ENCODE assay signal across 17 cellular contexts in the genomic region with DNA sequence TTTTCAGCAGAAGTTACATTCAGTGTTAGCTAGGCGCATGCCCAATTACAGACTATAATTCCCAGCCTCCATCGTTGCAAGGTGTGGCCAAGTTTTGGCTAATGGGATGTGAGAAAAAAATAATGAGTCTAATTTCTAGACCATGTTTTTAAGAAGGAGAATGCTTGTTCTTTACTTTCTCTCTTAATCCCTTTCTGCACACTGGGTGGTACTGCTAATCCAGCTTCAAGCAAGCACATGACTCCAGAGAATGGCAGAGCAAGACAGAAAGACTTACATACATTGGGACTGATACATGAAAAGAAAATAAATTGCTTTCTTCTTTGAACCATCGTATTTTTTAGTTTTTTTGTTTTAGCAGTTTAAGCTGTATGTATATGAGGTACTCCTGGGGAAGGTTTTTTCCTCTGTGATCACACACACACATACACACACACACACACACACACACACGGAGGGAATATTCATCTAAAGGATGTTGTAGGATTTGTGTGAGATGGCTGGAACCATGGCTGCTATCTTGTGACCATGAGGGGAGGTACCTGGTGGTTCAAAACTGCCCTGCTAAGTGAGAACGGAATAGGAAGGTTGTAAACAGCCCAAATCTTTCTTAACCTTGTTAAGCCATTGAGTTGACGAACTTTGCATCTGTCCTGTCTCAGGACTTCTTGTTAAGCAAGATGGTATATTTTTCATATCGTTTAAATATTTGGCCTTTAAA. TPM values are rescaled to one million over a fixed set of nuclear protein-coding genes. Genes with fewer than 3 reads are reported as not detected.
DNase-seq lines count a peak whose midpoint lies in the region; ATAC-seq, FAIRE-seq and TF ChIP-seq lines count a peak whose summit lies in the region.
"Had no signal": no experiment of that assay in that cellular context is flagged by ENCODE, and none has a peak within 500 bp of the region (broad histone marks: within the 10 kb centered on the region; RNA-seq: fewer than 3 reads in every experiment).

No MANE protein-coding gene starts in this region.

- H3K4me2 ChIP-seq in PC-9 (peak overlapping the region; percentile 54), K562 (ENCODE audit: insufficient read depth, low read length) (no peak overlapping the region), neural progenitor cell (no peak overlapping the region)

- no peaks in the 10 kb centered on the region for H3K9me1 ChIP-seq in K562 (ENCODE audit: control insufficient read depth, insufficient read depth, low read length)

- CTCF ChIA-PET in A673 (lab: Charles Lee), result no interaction called here
- CTCF ChIA-PET in PC-9 (lab: Charles Lee), result interaction anchor here (1.0 kb wide), 1 partner anchor 146 kb away, joined by 3 read pairs; no protein-coding TSS in a partner anchor
- CTCF ChIA-PET in K562 (lab: Yijun Ruan, JAX; ENCODE audit: low intra/inter-chr PET ratio), result no interaction called here
- CTCF ChIA-PET in Caco-2 (lab: Charles Lee), result interaction anchor here (1.0 kb wide), 1 partner anchor 146 kb away, joined by 3 read pairs; no protein-coding TSS in a partner anchor

- intact Hi-C loops in A673 (cut with micrococcal nuclease; ENCODE audit: unreplicated experiment) (no loop called here), PC-9 (cut with micrococcal nuclease; ENCODE audit: unreplicated experiment) (no loop called here), K562 (cut with micrococcal nuclease) (no loop called here), Caco-2 (cut with micrococcal nuclease; ENCODE audit: unreplicated experiment) (loop anchor here (2.0 kb wide), 1 partner anchor 63 kb away; no protein-coding TSS in a partner anchor)

- no peak overlapping the region for H2AFZ ChIP-seq in PC-9
- H2AFZ ChIP-seq in K562 (ENCODE audit: low read depth, low read length), result no peak overlapping the region
- no peak overlapping the region for H2AFZ ChIP-seq in neural progenitor cell (replicated peaks)

- H3K27me3 Mint-ChIP-seq in neural progenitor cell (ENCODE audit: insufficient read depth, low read depth) (peaks cover 9% of the 10 kb centered on the region), Caco-2 (ENCODE audit: insufficient read depth, unreplicated experiment) (no peaks in the 10 kb centered on the region)

- H3K4me3 Mint-ChIP-seq in neural progenitor cell (no peak overlapping the region), Caco-2 (ENCODE audit: unreplicated experiment) (no peak overlapping the region)
- H3K4me3 Mint-ChIP-seq: CD4-positive, CD25-positive, alpha-beta regulatory T cell had no signal

- DNase-seq in A673 (ENCODE audit: low spot score) (peak; percentile 27), PC-9 (no peak), K562 (ENCODE audit: extremely low read depth in 1 of 4, low spot score in 3 of 4) (no peak), neural progenitor cell (ENCODE audit: low spot score) (peak; percentile 45), Caco-2 (no peak), D721Med (ENCODE audit: insufficient read length, low spot score) (no peak)
- DNase-seq in activated CD8-positive, alpha-beta memory T cell treated with anti-CD3 and anti-CD28 coated beads, Interleukin-2, amount 50 U/mL, for 4 hours, result no peak
- DNase-seq: AML-193; CD4-positive, CD25-positive, alpha-beta regulatory T cell; DND-41; GDM1; KBM-7 had no signal

- BruUV-seq in A673 (replicated peaks; lab: Mats Ljungman, UMichigan) (no TSS peak), PC-9 (replicated peaks; lab: Mats Ljungman, UMichigan) (no TSS peak), K562 (replicated peaks; lab: Mats Ljungman, UMichigan) (no TSS peak), Caco-2 (replicated peaks; lab: Mats Ljungman, UMichigan) (no TSS peak)

- H3K4me1 Mint-ChIP-seq in neural progenitor cell (peaks cover 43% of the 10 kb centered on the region), Caco-2 (ENCODE audit: low read depth, unreplicated experiment) (peaks cover 7% of the 10 kb centered on the region)

- H3K27me3 ChIP-seq in A673 (replicated peaks; ENCODE audit: insufficient read depth, low read depth, low read length, poor library complexity), result no peaks in the 10 kb centered on the region
- no peaks in the 10 kb centered on the region for H3K27me3 ChIP-seq in PC-9 (ENCODE audit: insufficient read depth, low read depth)
- H3K27me3 ChIP-seq in K562 (ENCODE audit: control insufficient read depth in 2 of 2, insufficient read depth in 2 of 2, low read length in 2 of 2), result peaks cover 14 to 44% of the 10 kb centered on the region in 2 experiments; a peak in 4 of 5 replicates
- no peaks in the 10 kb centered on the region for H3K27me3 ChIP-seq in neural progenitor cell
- H3K27me3 ChIP-seq in Caco-2 (replicated peaks; ENCODE audit: control insufficient read depth, insufficient read depth, low read length), result no peaks in the 10 kb centered on the region
- H3K27me3 ChIP-seq: BLaER1 had no signal

- no peaks in the 10 kb centered on the region for H4K20me1 ChIP-seq in PC-9 (ENCODE audit: insufficient read depth)
- no peaks in the 10 kb centered on the region for H4K20me1 ChIP-seq in K562 (replicated peaks; ENCODE audit: control insufficient read depth, insufficient read depth, low read length)
- H4K20me1 ChIP-seq in neural progenitor cell (ENCODE audit: low read depth), result no peaks in the 10 kb centered on the region
- H4K20me1 ChIP-seq: BLaER1 had no signal

- no peak for TF ChIP-seq EP300 in K562 (IDR thresholded peaks at IDR 0.05; ENCODE audit: low read length)

- H3K36me3 ChIP-seq in A673 (ENCODE audit: insufficient read depth, low read length, poor library complexity, severe bottlenecking), result no peaks in the 10 kb centered on the region
- H3K36me3 ChIP-seq in PC-9 (ENCODE audit: low read depth), result no peaks in the 10 kb centered on the region
- H3K36me3 ChIP-seq in K562 (ENCODE audit: control insufficient read depth, insufficient read depth, low read length), result no peaks in the 10 kb centered on the region
- H3K36me3 ChIP-seq in neural progenitor cell, result no peaks in the 10 kb centered on the region
- no peaks in the 10 kb centered on the region for H3K36me3 ChIP-seq in Caco-2 (ENCODE audit: control insufficient read depth, insufficient read depth, low read length)
- H3K36me3 ChIP-seq: BLaER1 had no signal

- no peak for TF ChIP-seq RAD21 in K562 (CRISPR knock-in tag; conservative IDR thresholded peaks at IDR 0.05 in 1 of 2, IDR thresholded peaks at IDR 0.05 in 1 of 2)

- POLR2A ChIA-PET in A673 (lab: Charles Lee; ENCODE audit: low non-redundant PET) (no interaction called here), PC-9 (lab: Charles Lee; ENCODE audit: unreplicated experiment) (no interaction called here), K562 (lab: Yijun Ruan, JAX) (no interaction called here), Caco-2 (lab: Charles Lee) (no interaction called here)

- no peak for ATAC-seq in K562

- H3K9me3 ChIP-seq in A673 (ENCODE audit: low read depth, low read length, poor library complexity, severe bottlenecking) (no peaks in the 10 kb centered on the region), PC-9 (ENCODE audit: insufficient read depth, low read depth) (no peaks in the 10 kb centered on the region), K562 (replicated peaks; ENCODE audit: control insufficient read depth, insufficient read depth, low read depth, low read length) (no peaks in the 10 kb centered on the region), neural progenitor cell (ENCODE audit: low read depth) (no peaks in the 10 kb centered on the region), Caco-2 (no peaks in the 10 kb centered on the region)
- H3K9me3 ChIP-seq: BLaER1 had no signal

- FAIRE-seq in K562 (lab: Jason Lieb, UNC) (no peak), D721Med (lab: Jason Lieb, UNC) (no peak)
- FAIRE-seq: GM12892, GM19239, H54 had no signal

- in situ Hi-C loops in K562 (cut with MboI), result loop anchor here (5.0 to 10.0 kb wide), 2 partner anchors 145 to 443 kb away; no protein-coding TSS in a partner anchor

- H3K27ac Mint-ChIP-seq in neural progenitor cell, result no peak overlapping the region
- no peak overlapping the region for H3K27ac Mint-ChIP-seq in Caco-2 (ENCODE audit: unreplicated experiment)

- H3F3A ChIP-seq in PC-9 (ENCODE audit: insufficient read depth, low read depth) (peaks cover 45% of the 10 kb centered on the region), neural progenitor cell (ENCODE audit: low read depth) (peaks cover 50% of the 10 kb centered on the region)

- H3K79me2 ChIP-seq in PC-9 (ENCODE audit: low read depth) (no peaks in the 10 kb centered on the region), K562 (ENCODE audit: control insufficient read depth, insufficient read depth, low read length) (no peaks in the 10 kb centered on the region), neural progenitor cell (ENCODE audit: low read depth) (no peaks in the 10 kb centered on the region)

- no peaks in the 10 kb centered on the region for H3K9me3 Mint-ChIP-seq in neural progenitor cell
- H3K9me3 Mint-ChIP-seq in Caco-2 (ENCODE audit: unreplicated experiment), result no peaks in the 10 kb centered on the region
- H3K9me3 Mint-ChIP-seq: CD4-positive, CD25-positive, alpha-beta regulatory T cell had no signal

- H3K4me3 ChIP-seq in A673 (ENCODE audit: low read depth, low read length, poor library complexity, severe bottlenecking) (no peak overlapping the region), PC-9 (no peak overlapping the region), K562 (no peak overlapping the region), neural progenitor cell (no peak overlapping the region), Caco-2 (ENCODE audit: low read depth, low read length) (no peak overlapping the region)
- H3K4me3 ChIP-seq: BLaER1 had no signal

- 3% methylated on average over 7 of the region's 7 CpGs for WGBS in K562 (ENCODE audit: insufficient coverage, low coverage, missing lambda C conversion rate)

- no peak for TF ChIP-seq CTCF in A673 (conservative IDR thresholded peaks at IDR 0.05; ENCODE audit: low read depth, low read length)
- no peak for TF ChIP-seq CTCF in PC-9 (conservative IDR thresholded peaks at IDR 0.05)
- TF ChIP-seq CTCF in K562 (IDR thresholded peaks at IDR 0.05 in 2 of 3, conservative IDR thresholded peaks at IDR 0.05 in 1 of 3; ENCODE audit: insufficient read depth in 2 of 3, low read depth in 1 of 3, low read length in 3 of 3), result no peak
- TF ChIP-seq CTCF in neural progenitor cell (IDR thresholded peaks at IDR 0.05), result no peak
- no peak for TF ChIP-seq CTCF in Caco-2 (IDR thresholded peaks at IDR 0.05; ENCODE audit: insufficient read depth in 1 of 2, low read depth in 1 of 2, low read length in 1 of 2, severe bottlenecking in 1 of 2, unreplicated experiment in 1 of 2)
- no peak for TF ChIP-seq CTCF in D721Med (IDR thresholded peaks at IDR 0.05; ENCODE audit: insufficient read depth, missing control alignments)

- no peak overlapping the region for H3K27ac ChIP-seq in A673 (ENCODE audit: low read depth, low read length, poor library complexity, severe bottlenecking)
- peak overlapping the region; percentile 47 for H3K27ac ChIP-seq in PC-9
- H3K27ac ChIP-seq in K562 (ENCODE audit: extremely low read depth, low read depth, low read length), result no peak overlapping the region
- H3K27ac ChIP-seq in neural progenitor cell, result no peak overlapping the region
- H3K27ac ChIP-seq: 22Rv1, BLaER1 had no signal

- H3K9ac ChIP-seq in K562 (ENCODE audit: insufficient read depth in 1 of 2, low read depth in 2 of 2, low read length in 2 of 2) (no peak overlapping the region), neural progenitor cell (no peak overlapping the region)
- H3K9ac ChIP-seq: BLaER1 had no signal

- no peak for TF ChIP-seq POLR2A in K562 (conservative IDR thresholded peaks at IDR 0.05)

- H3K36me3 Mint-ChIP-seq in neural progenitor cell (no peaks in the 10 kb centered on the region), Caco-2 (ENCODE audit: insufficient read depth, unreplicated experiment) (no peaks in the 10 kb centered on the region)
- H3K36me3 Mint-ChIP-seq: CD4-positive, CD25-positive, alpha-beta regulatory T cell had no signal

- H3K4me1 ChIP-seq in A673 (ENCODE audit: insufficient read depth, low read length, poor library complexity, severe bottlenecking) (no peaks in the 10 kb centered on the region), PC-9 (replicated peaks; ENCODE audit: insufficient read depth) (peaks cover 60% of the 10 kb centered on the region), K562 (replicated peaks in 1 of 2; ENCODE audit: control insufficient read depth in 2 of 2, insufficient read depth in 2 of 2, low read length in 2 of 2) (no peaks in the 10 kb centered on the region), neural progenitor cell (peaks cover 35% of the 10 kb centered on the region), Caco-2 (no peaks in the 10 kb centered on the region)

- no peaks in the 10 kb centered on the region for H3K9me2 ChIP-seq in PC-9 (ENCODE audit: insufficient read depth)

RNA-seq across cellular contexts. Expression of gene LTA4H, which starts 34.3 kb away (rescaled TPM):
- total RNA-seq in A673 (2021), result 51.8 and 63.1 TPM in 2 replicates
- 115 and 118 TPM in 2 replicates for total RNA-seq in PC-9 (2021)
- 12.4 and 32.0 TPM in 2 replicates for total RNA-seq in K562 (2011; cell fraction: chromatin; rRNA removed; ENCODE audit: low replicate concordance)
- 6.5 and 7.2 TPM in 2 replicates for total RNA-seq in K562 (2011; cell fraction: nucleolus; rRNA removed)
- total RNA-seq in K562 (2011; cell fraction: nucleoplasm; rRNA removed), result 15.5 and 30.9 TPM in 2 replicates
- total RNA-seq in K562 (2014; rRNA removed), result 25.2 and 27.8 TPM in 2 replicates
- total RNA-seq in K562 (2014; rRNA removed; fragmentation: Illumina TruSeq; extraction: Trizol), result 42.9 and 47.0 TPM in 2 replicates
- total RNA-seq in K562 (2015; rRNA removed; fragmentation: Illumina TruSeq; extraction: Trizol), result 39.2 and 40.5 TPM in 2 replicates
- 32.9 and 33.2 TPM in 2 replicates for total RNA-seq in K562 (2021)
- 39.3 and 57.4 TPM in 2 replicates for polyA plus RNA-seq in K562 (2011; rRNA removed)
- 16.1 and 28.4 TPM in 2 replicates for polyA plus RNA-seq in K562 (2011; cell fraction: cytosol; rRNA removed)
- 21.6 and 26.4 TPM in 2 replicates for polyA plus RNA-seq in K562 (2011; cell fraction: nucleus; rRNA removed)
- 33.7 and 49.1 TPM in 2 replicates for polyA plus RNA-seq in K562 (2012)
- 45.8 and 58.1 TPM in 2 replicates for polyA plus RNA-seq in K562 (2014; fragmentation: Illumina TruSeq; extraction: Trizol)
- polyA plus RNA-seq in K562 (2014; fragmentation: Nextera tagmentation; extraction: Ambion mirVana), result 10 to 100 TPM; 37.6 to 46.8 TPM
- 35.7 and 42.9 TPM in 2 replicates for polyA plus RNA-seq in K562 (2014; rRNA removed)
- 38.7 and 44.6 TPM in 2 replicates for polyA minus RNA-seq in K562 (2011; rRNA and poly(A)+ RNA removed)
- polyA minus RNA-seq in K562 (2011; cell fraction: cytosol; rRNA and poly(A)+ RNA removed), result 16.6 and 19.8 TPM in 2 replicates
- 11.7 and 15.2 TPM in 2 replicates for polyA minus RNA-seq in K562 (2011; cell fraction: nucleus; rRNA and poly(A)+ RNA removed)
- 230 and 266 TPM in 2 replicates for total RNA-seq in neural progenitor cell (ENCODE audit: low replicate concordance)
- total RNA-seq in Caco-2 (2022), result 56.7 and 61.9 TPM in 2 replicates

Comparison
In these comparisons a context has a peak if more than half of its experiments do, and no peak if none do; other contexts are left out.
1. DNase-seq: peak in A673 (single experiment) and neural progenitor cell (single experiment); none in PC-9 (0 of 2), K562 (0 of 4), Caco-2 (0 of 2), D721Med (single experiment) and activated CD8-positive, alpha-beta memory T cell treated with anti-CD3 and anti-CD28 coated beads, Interleukin-2, amount 50 U/mL, for 4 hours (single experiment).
2. CTCF ChIA-PET loops: an anchor here in PC-9 (1.0 kb wide) and Caco-2 (1.0 kb wide); none called in A673 and K562.